12 cellular contexts compared by ENCODE assay signal in genomic region chr11:113894421-113894996, GRCh38. TPM values are rescaled to one million over a fixed set of nuclear protein-coding genes. Genes with fewer than 3 reads are reported as not detected.
DNase-seq lines count a peak whose midpoint lies in the region; ATAC-seq and TF ChIP-seq lines count a peak whose summit lies in the region.
"Had no signal": no experiment of that assay in that cellular context is flagged by ENCODE, and none has a peak within 500 bp of the region (broad histone marks: within the 10 kb centered on the region; RNA-seq: fewer than 3 reads in every experiment).

No MANE protein-coding gene starts in this region.

- H4K20me1 ChIP-seq in mammary epithelial cell (ENCODE audit: insufficient read depth, low read length), result no peaks in the 10 kb centered on the region

- peak; percentile 19 for DNase-seq in NB4 (ENCODE audit: low read depth)
- DNase-seq in mesothelial cell of epicardium (ENCODE audit: low spot score in 2 of 2, unreplicated experiment in 2 of 2), result no peak
- no peak for DNase-seq in H7
- no peak for DNase-seq in brain microvascular endothelial cell
- DNase-seq in mammary epithelial cell, result no peak
- DNase-seq: activated CD4-positive, alpha-beta T cell treated with anti-CD3 and anti-CD28 coated beads, Interleukin-2, amount 10 ng/mL, durations not matched to agents 7 days and 5 days; activated naive CD4-positive, alpha-beta T cell treated with anti-CD3 and anti-CD28 coated beads, Interleukin-2, amount 10 ng/mL, durations not matched to agents 7 days and 5 days; kidney; NCI-H748 treated with DMSO at 0.1 percent for 48 hours had no signal

- H3K9me3 Mint-ChIP-seq in mesothelial cell of epicardium, result no peaks in the 10 kb centered on the region
- H3K9me3 Mint-ChIP-seq: activated CD4-positive, alpha-beta T cell treated with anti-CD3 and anti-CD28 coated beads, Interleukin-2, amount 10 ng/mL, durations not matched to agents 7 days and 5 days; activated naive CD4-positive, alpha-beta T cell treated with anti-CD3 and anti-CD28 coated beads, Interleukin-2, amount 10 ng/mL, durations not matched to agents 7 days and 5 days had no signal

- 57% methylated on average over 7 of the region's 9 CpGs for WGBS in mammary epithelial cell (ENCODE audit: low coverage, missing lambda C conversion rate)

- intact Hi-C loops in mammary epithelial cell (cut with micrococcal nuclease), result loop anchor here (10.0 kb wide), 1 partner anchor 100 kb away; no protein-coding TSS in a partner anchor

- TF ChIP-seq POLR2A in NB4 (IDR thresholded peaks at IDR 0.05; ENCODE audit: extremely low read depth, insufficient read length), result no peak

- H3K4me2 ChIP-seq in mammary epithelial cell (ENCODE audit: insufficient read depth, low read depth, low read length), result no peak overlapping the region

- dilution Hi-C loops in mammary epithelial cell (cut with HindIII; ENCODE audit: low sequenced_read_pairs), result loop anchor here (5.0 kb wide), 1 partner anchor 308 kb away; no protein-coding TSS in a partner anchor

- H3K36me3 Mint-ChIP-seq in mesothelial cell of epicardium, result no peaks in the 10 kb centered on the region
- H3K36me3 Mint-ChIP-seq: activated naive CD4-positive, alpha-beta T cell treated with anti-CD3 and anti-CD28 coated beads, Interleukin-2, amount 10 ng/mL, durations not matched to agents 7 days and 5 days had no signal

- peaks cover 18% of the 10 kb centered on the region for H3K4me1 Mint-ChIP-seq in mesothelial cell of epicardium
- H3K4me1 Mint-ChIP-seq: activated naive CD4-positive, alpha-beta T cell treated with anti-CD3 and anti-CD28 coated beads, Interleukin-2, amount 10 ng/mL, durations not matched to agents 7 days and 5 days had no signal

- peaks cover 13% of the 10 kb centered on the region for H3K27me3 Mint-ChIP-seq in mesothelial cell of epicardium (ENCODE audit: low read depth)

- H3K27me3 ChIP-seq in H7 (ENCODE audit: control insufficient read depth, insufficient read depth, low read length) (no peaks in the 10 kb centered on the region), brain microvascular endothelial cell (replicated peaks) (no peaks in the 10 kb centered on the region), mammary epithelial cell (ENCODE audit: insufficient read depth, low read length) (no peaks in the 10 kb centered on the region)
- H3K27me3 ChIP-seq: neutrophil had no signal

- no peak for TF ChIP-seq CTCF in NB4 (IDR thresholded peaks at IDR 0.05; ENCODE audit: low read depth, low read length)
- no peak for TF ChIP-seq CTCF in mesothelial cell of epicardium (IDR thresholded peaks at IDR 0.05; ENCODE audit: unreplicated experiment)
- TF ChIP-seq CTCF in brain microvascular endothelial cell (IDR thresholded peaks at IDR 0.05; ENCODE audit: low read depth, low read length, missing control alignments), result no peak
- TF ChIP-seq CTCF in mammary epithelial cell (conservative IDR thresholded peaks at IDR 0.05 in 1 of 2, IDR thresholded peaks at IDR 0.05 in 1 of 2; ENCODE audit: extremely low read depth in 1 of 2, insufficient read depth in 1 of 2, low read depth in 1 of 2, low read length in 2 of 2), result no peak

- no peaks in the 10 kb centered on the region for H3K4me1 ChIP-seq in mammary epithelial cell (ENCODE audit: insufficient read depth, low read length)

- no peaks in the 10 kb centered on the region for H3K79me2 ChIP-seq in mammary epithelial cell (ENCODE audit: insufficient read depth, low read length)

- H3K4me3 ChIP-seq in NB4 (ENCODE audit: low read depth, low read length), result no peak overlapping the region
- no peak overlapping the region for H3K4me3 ChIP-seq in H7 (ENCODE audit: insufficient read depth, low read depth, low read length)
- no peak overlapping the region for H3K4me3 ChIP-seq in brain microvascular endothelial cell (ENCODE audit: low read depth, low read length)
- no peak overlapping the region for H3K4me3 ChIP-seq in mammary epithelial cell (replicated peaks in 1 of 3; ENCODE audit: insufficient read depth in 1 of 3, low read depth in 2 of 3, low read length in 3 of 3)

- H3K9me3 ChIP-seq in mammary epithelial cell (replicated peaks; ENCODE audit: insufficient read depth, low read length), result no peaks in the 10 kb centered on the region
- H3K9me3 ChIP-seq: neutrophil had no signal

- H3K9ac ChIP-seq in mammary epithelial cell (ENCODE audit: insufficient read depth, low read length), result no peak overlapping the region

- peak; percentile 72 for ATAC-seq in GM19023 (IDR thresholded peaks at IDR 0.05; ENCODE audit: unreplicated experiment)
- ATAC-seq in GM21723 (IDR thresholded peaks at IDR 0.05; ENCODE audit: unreplicated experiment), result peak; percentile 71

- H2AFZ ChIP-seq in mammary epithelial cell (ENCODE audit: low read depth, low read length), result no peak overlapping the region

- in situ Hi-C loops in brain microvascular endothelial cell (cut with HindIII; ENCODE audit: low pct_ligation_motif_present, low sequenced_read_pairs) (no loop called here), mammary epithelial cell (cut with MboI; ENCODE audit: low sequenced_read_pairs in 2 of 2) (no loop called here)

- H3K27ac Mint-ChIP-seq in mesothelial cell of epicardium, result peak overlapping the region; percentile 86
- H3K27ac Mint-ChIP-seq: activated CD4-positive, alpha-beta T cell treated with anti-CD3 and anti-CD28 coated beads, Interleukin-2, amount 10 ng/mL, durations not matched to agents 7 days and 5 days; activated naive CD4-positive, alpha-beta T cell treated with anti-CD3 and anti-CD28 coated beads, Interleukin-2, amount 10 ng/mL, durations not matched to agents 7 days and 5 days had no signal

- H3K36me3 ChIP-seq in H7 (replicated peaks; ENCODE audit: control insufficient read depth, insufficient read depth, low read length), result no peaks in the 10 kb centered on the region
- no peaks in the 10 kb centered on the region for H3K36me3 ChIP-seq in brain microvascular endothelial cell (replicated peaks)
- no peaks in the 10 kb centered on the region for H3K36me3 ChIP-seq in mammary epithelial cell (ENCODE audit: insufficient read depth, low read length)
- H3K36me3 ChIP-seq: neutrophil had no signal

- CTCF ChIA-PET in mammary epithelial cell (lab: Charles Lee; ENCODE audit: low non-redundant PET), result no interaction called here

- no TSS peak for BruUV-seq in mammary epithelial cell (replicated peaks; lab: Mats Ljungman, UMichigan)

- H3K27ac ChIP-seq in brain microvascular endothelial cell, result no peak overlapping the region
- no peak overlapping the region for H3K27ac ChIP-seq in mammary epithelial cell (ENCODE audit: insufficient read depth, low read depth, low read length)
- H3K27ac ChIP-seq: neutrophil had no signal

- no peak overlapping the region for H3K4me3 Mint-ChIP-seq in mesothelial cell of epicardium
- H3K4me3 Mint-ChIP-seq: activated CD4-positive, alpha-beta T cell treated with anti-CD3 and anti-CD28 coated beads, Interleukin-2, amount 10 ng/mL, durations not matched to agents 7 days and 5 days; activated naive CD4-positive, alpha-beta T cell treated with anti-CD3 and anti-CD28 coated beads, Interleukin-2, amount 10 ng/mL, durations not matched to agents 7 days and 5 days had no signal

RNA-seq across cellular contexts. Expression of gene HTR3B, which starts 10.1 kb away (rescaled TPM):
- total RNA-seq in mesothelial cell of epicardium (not detected in 3 replicates), mammary epithelial cell (not detected)
- total RNA-seq in H7 (2014; rRNA removed; shearing (Covaris generic)), result not detected in 2 replicates
- not detected for polyA plus RNA-seq in mammary epithelial cell
- not detected for polyA minus RNA-seq in mammary epithelial cell
- total RNA-seq: activated CD4-positive, alpha-beta T cell treated with anti-CD3 and anti-CD28 coated beads, Interleukin-2, amount 10 ng/mL, durations not matched to agents 7 days and 5 days had no signal

RNA-seq across cellular contexts. Expression of gene USP28, which starts 19.1 kb away (rescaled TPM):
- total RNA-seq in mesothelial cell of epicardium (42.3 to 47.6 TPM (median 44.1 TPM) in 3 replicates), mammary epithelial cell (10 to 100 TPM; 30.3 to 31.7 TPM)
- 88.4 and 142 TPM in 2 replicates for total RNA-seq in H7 (2014; rRNA removed; shearing (Covaris generic))
- 29.4 TPM for polyA plus RNA-seq in mammary epithelial cell
- 122 TPM for polyA minus RNA-seq in mammary epithelial cell
